In the genomic region with DNA sequence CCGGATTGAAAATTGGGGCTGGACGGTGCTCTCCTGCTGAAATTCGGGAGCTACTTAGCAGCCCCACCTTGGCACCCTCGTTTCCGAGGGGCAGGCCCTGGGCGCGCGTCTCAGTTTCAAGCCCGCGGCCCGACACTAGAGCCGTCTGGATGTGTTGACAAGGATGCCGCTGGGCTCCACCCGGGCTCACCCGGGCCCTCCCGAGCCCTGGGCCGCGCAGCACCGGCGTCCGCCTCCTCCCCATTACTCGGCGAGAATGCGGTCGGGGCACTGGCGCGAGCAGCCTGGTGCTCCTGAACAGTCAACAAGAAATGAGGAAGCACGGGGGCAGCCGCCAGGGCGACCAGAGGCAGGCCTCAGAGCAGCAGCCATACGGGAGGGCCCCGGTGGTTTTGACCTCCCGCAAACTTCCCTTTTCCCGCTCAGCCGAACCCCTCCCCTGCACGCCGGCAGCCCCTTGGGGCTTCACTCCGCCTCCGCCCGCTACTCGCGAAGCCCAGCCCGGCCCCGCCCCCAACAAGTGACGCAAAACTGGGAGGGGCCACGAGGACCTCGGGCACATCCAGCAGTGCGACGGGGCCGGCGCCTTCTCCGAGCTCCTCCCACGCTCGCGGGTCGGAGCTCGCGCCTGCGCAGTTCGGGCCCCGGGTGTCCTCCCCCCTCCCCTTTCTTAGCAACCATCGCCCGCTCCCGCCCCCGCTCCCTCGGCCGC, we compare ENCODE assay signal across 8 cellular contexts. TPM values are rescaled to one million over a fixed set of nuclear protein-coding genes. Genes with fewer than 3 reads are reported as not detected.
DNase-seq lines count a peak whose midpoint lies in the region; ATAC-seq and TF ChIP-seq lines count a peak whose summit lies in the region.

No MANE protein-coding gene starts in this region.

- TF ChIP-seq CTCF in AG09309 (IDR thresholded peaks at IDR 0.05; ENCODE audit: control insufficient read depth, insufficient read depth, low read depth, low read length, missing control alignments) (no peak), activated B cell treated with CpG ODN at 0.5 μM for 24 hours (IDR thresholded peaks at IDR 0.05) (no peak)

- H3K27ac Mint-ChIP-seq in activated B cell treated with CpG ODN at 0.5 μM for 24 hours = peak overlapping the region; percentile 94

- CTCF ChIA-PET in activated B cell treated with CpG ODN at 0.5 μM for 24 hours (lab: Charles Lee) = interaction anchor here (0.6 to 2.5 kb wide), 2 partner anchors 33 to 52 kb away, joined by 3 to 12 read pairs; no protein-coding TSS in a partner anchor

- intact Hi-C loops in activated B cell treated with CpG ODN at 0.5 μM for 24 hours (cut with micrococcal nuclease) = loop anchor here (1.0 to 10.0 kb wide), 11 partner anchors 33 to 1700 kb away; a partner anchor contains a TSS

- peaks cover 22% of the 10 kb centered on the region for H3K36me3 Mint-ChIP-seq in activated B cell treated with CpG ODN at 0.5 μM for 24 hours (ENCODE audit: low read depth)

- no peaks in the 10 kb centered on the region for H3K9me3 Mint-ChIP-seq in activated B cell treated with CpG ODN at 0.5 μM for 24 hours

- H3K4me1 Mint-ChIP-seq in activated B cell treated with CpG ODN at 0.5 μM for 24 hours = peaks cover 55% of the 10 kb centered on the region

- DNase-seq in AG09309 (ENCODE audit: low read depth) = peak; percentile 87
- peak; percentile 98 for DNase-seq in NCI-H2227 treated with DMSO at 0.1 percent for 48 hours (lab: John Stamatoyannopoulos, UW)
- peak; percentile 100 for DNase-seq in activated B cell treated with CpG ODN at 0.5 μM for 24 hours
- peak; percentile 76 to 100 (median 98) for DNase-seq in caudate nucleus (lab: John Stamatoyannopoulos, UW)
- DNase-seq in iris pigment epithelial cell (ENCODE audit: low read depth) = peak; percentile 97
- DNase-seq in stimulated activated CD4-positive, alpha-beta T cell treated with anti-CD3 and anti-CD28 coated beads, Interleukin-12 subunit alpha, Interleukin-12 subunit beta, amount 100 ng/mL, for 24 hours (ENCODE audit: low read depth in 2 of 2) = peak; percentile 99

- no peaks in the 10 kb centered on the region for H3K27me3 Mint-ChIP-seq in activated B cell treated with CpG ODN at 0.5 μM for 24 hours

- ATAC-seq in GM18909 (IDR thresholded peaks at IDR 0.05; ENCODE audit: poor library complexity, unreplicated experiment) = peak; percentile 90
- ATAC-seq in HG03159 (IDR thresholded peaks at IDR 0.05; ENCODE audit: unreplicated experiment) = peak; percentile 80
- peak; percentile 88 for ATAC-seq in activated B cell treated with CpG ODN at 0.5 μM for 24 hours (ENCODE audit: low read depth)

- H3K4me3 Mint-ChIP-seq in activated B cell treated with CpG ODN at 0.5 μM for 24 hours = peak overlapping the region; percentile 75

- peak overlapping the region; percentile 96 for H3K27ac ChIP-seq in caudate nucleus (ENCODE audit: low read depth, low read length)

- H3K4me3 ChIP-seq in AG09309 (ENCODE audit: control insufficient read depth, low read depth, low read length) = peak overlapping the region; percentile 58

- POLR2A ChIA-PET in activated B cell treated with CpG ODN at 0.5 μM for 24 hours (lab: Charles Lee) = interaction anchor here (0.6 to 4.0 kb wide), 27 partner anchors 9 to 988 kb away, joined by 3 to 59 read pairs (median 8); a partner anchor contains a TSS

RNA-seq across cellular contexts. Expression of a gene that starts 0.4 kb away (rescaled TPM):
- 60.7 and 79.6 TPM in 2 replicates for total RNA-seq in activated B cell treated with CpG ODN at 0.5 μM for 24 hours

Comparison
In these comparisons a context has a peak if more than half of its experiments do, and no peak if none do; other contexts are left out.
1. Peak in every context shown above with its lines: DNase-seq, ATAC-seq, H3K4me3 ChIP-seq and H3K27ac ChIP-seq.